In genomic region chr14:104821229-104821945, GRCh38 we compare ENCODE assay signal across 1 cellular context.
TF ChIP-seq lines count a peak whose summit lies in the region.

No MANE protein-coding gene starts in this region.

TF ChIP-seq in GM23338, 12 proteins besides CTCF, POLR2A, EP300 and RAD21 (continued from another document):
- TF ChIP-seq ZNF462 (CRISPR knock-in tag; IDR thresholded peaks at IDR 0.05) = no peak
- no peak for TF ChIP-seq REST (IDR thresholded peaks at IDR 0.05; ENCODE audit: unreplicated experiment)
- no peak for TF ChIP-seq POLR2AphosphoS5 (IDR thresholded peaks at IDR 0.05; ENCODE audit: low read depth)
- no peak for TF ChIP-seq STAT1 (IDR thresholded peaks at IDR 0.05; ENCODE audit: unreplicated experiment)
- TF ChIP-seq ETS1 (IDR thresholded peaks at IDR 0.05) = no peak
- TF ChIP-seq ZNF114 (CRISPR knock-in tag; IDR thresholded peaks at IDR 0.05) = no peak
- no peak for TF ChIP-seq NANOG (IDR thresholded peaks at IDR 0.05; ENCODE audit: borderline replicate concordance)
- TF ChIP-seq EZH2 (IDR thresholded peaks at IDR 0.05; ENCODE audit: low read depth, unreplicated experiment) = no peak
- no peak for TF ChIP-seq ZNF331 (CRISPR knock-in tag; IDR thresholded peaks at IDR 0.05; ENCODE audit: low read depth)
